Comparison of ENCODE assay signal across 17 cellular contexts in genomic region chr2:109727929-109728447, GRCh38.
DNase-seq lines count a peak whose midpoint lies in the region; ATAC-seq, FAIRE-seq and TF ChIP-seq lines count a peak whose summit lies in the region.
"Had no signal": no experiment of that assay in that cellular context is flagged by ENCODE, and none has a peak within 500 bp of the region (broad histone marks: within the 10 kb centered on the region; RNA-seq: fewer than 3 reads in every experiment).

No MANE protein-coding gene starts in this region.

- CTCF ChIA-PET in activated CD4-positive, alpha-beta T cell treated with anti-CD3 and anti-CD28 coated beads for 36 hours (lab: Charles Lee), result interaction anchor here (1.7 kb wide), 1 partner anchor 182 kb away, joined by 5 read pairs; no protein-coding TSS in a partner anchor

- H3K36me3 Mint-ChIP-seq in T-helper 2 cell treated with Interferon-gamma antibody and Interleukin-4, amounts not matched to agents 5 μg/mL and 100 μg/mL, for 36 hours (ENCODE audit: low read depth), result no peaks in the 10 kb centered on the region
- H3K36me3 Mint-ChIP-seq in osteocyte (ENCODE audit: unreplicated experiment), result peaks cover 2% of the 10 kb centered on the region
- no peaks in the 10 kb centered on the region for H3K36me3 Mint-ChIP-seq in activated CD4-positive, alpha-beta T cell treated with anti-CD3 and anti-CD28 coated beads for 36 hours (ENCODE audit: low read depth)
- H3K36me3 Mint-ChIP-seq: CD4-positive, CD25-positive, alpha-beta regulatory T cell had no signal

- ATAC-seq in upper lobe of right lung, result no peak
- no peak for ATAC-seq in activated CD4-positive, alpha-beta T cell treated with anti-CD3 and anti-CD28 coated beads for 36 hours

- H3K9me3 ChIP-seq in upper lobe of right lung, result no peaks in the 10 kb centered on the region
- H3K9me3 ChIP-seq: Peyer's patch had no signal

- POLR2A ChIA-PET in activated CD4-positive, alpha-beta T cell treated with anti-CD3 and anti-CD28 coated beads for 36 hours (lab: Charles Lee), result no interaction called here

- no peak for TF ChIP-seq CTCF in bronchial epithelial cell (IDR thresholded peaks at IDR 0.05; ENCODE audit: insufficient read depth, low read length, severe bottlenecking)
- no peak for TF ChIP-seq CTCF in osteocyte (IDR thresholded peaks at IDR 0.05)
- TF ChIP-seq CTCF in upper lobe of right lung (IDR thresholded peaks at IDR 0.05), result no peak

- H3K9me3 Mint-ChIP-seq in T-helper 2 cell treated with Interferon-gamma antibody and Interleukin-4, amounts not matched to agents 5 μg/mL and 100 μg/mL, for 36 hours, result no peaks in the 10 kb centered on the region
- H3K9me3 Mint-ChIP-seq in osteocyte (ENCODE audit: unreplicated experiment), result no peaks in the 10 kb centered on the region
- no peaks in the 10 kb centered on the region for H3K9me3 Mint-ChIP-seq in activated CD4-positive, alpha-beta T cell treated with anti-CD3 and anti-CD28 coated beads for 36 hours (ENCODE audit: low read depth)

- FAIRE-seq in bronchial epithelial cell (lab: Jason Lieb, UNC), result peak; percentile 47

- intact Hi-C loops in upper lobe of right lung (cut with DNase I), result no loop called here
- intact Hi-C loops in posterior cingulate gyrus (cut with DNase I), result loop anchor here (10.0 kb wide), 1 partner anchor 183 kb away; no protein-coding TSS in a partner anchor
- intact Hi-C loops in activated CD4-positive, alpha-beta T cell treated with anti-CD3 and anti-CD28 coated beads for 36 hours (cut with DNase I, micrococcal nuclease), result no loop called here

- no peak overlapping the region for H3K4me3 ChIP-seq in bronchial epithelial cell (ENCODE audit: low read depth, low read length)
- no peak overlapping the region for H3K4me3 ChIP-seq in upper lobe of right lung
- H3K4me3 ChIP-seq: Peyer's patch had no signal

- peak; percentile 1 for DNase-seq in T-helper 2 cell treated with Interferon-gamma antibody and Interleukin-4, amounts not matched to agents 5 μg/mL and 100 μg/mL, for 36 hours (ENCODE audit: low spot score)
- no peak for DNase-seq in bronchial epithelial cell (ENCODE audit: low read depth)
- DNase-seq in osteocyte (ENCODE audit: extremely low spot score, unreplicated experiment), result peak; percentile 54
- DNase-seq in upper lobe of right lung, result peak; percentile 13
- DNase-seq in posterior cingulate gyrus, result no peak
- no peak for DNase-seq in middle frontal gyrus (ENCODE audit: extremely low spot score, low spot score)
- no peak for DNase-seq in activated CD4-positive, alpha-beta T cell treated with anti-CD3 and anti-CD28 coated beads for 36 hours
- DNase-seq: CD4-positive, CD25-positive, alpha-beta regulatory T cell; EL; GF-D8; Kasumi-1; NCI-H1694; NCI-H2081; NCI-H2171; NCI-H345; NCI-H774 had no signal

- no peaks in the 10 kb centered on the region for H3K27me3 Mint-ChIP-seq in T-helper 2 cell treated with Interferon-gamma antibody and Interleukin-4, amounts not matched to agents 5 μg/mL and 100 μg/mL, for 36 hours (ENCODE audit: low read depth)
- H3K27me3 Mint-ChIP-seq in osteocyte (ENCODE audit: unreplicated experiment), result peaks cover 26% of the 10 kb centered on the region
- H3K27me3 Mint-ChIP-seq in activated CD4-positive, alpha-beta T cell treated with anti-CD3 and anti-CD28 coated beads for 36 hours, result peaks cover 10% of the 10 kb centered on the region

- H3K4me3 Mint-ChIP-seq in T-helper 2 cell treated with Interferon-gamma antibody and Interleukin-4, amounts not matched to agents 5 μg/mL and 100 μg/mL, for 36 hours, result no peak overlapping the region
- no peak overlapping the region for H3K4me3 Mint-ChIP-seq in osteocyte (ENCODE audit: unreplicated experiment)
- no peak overlapping the region for H3K4me3 Mint-ChIP-seq in activated CD4-positive, alpha-beta T cell treated with anti-CD3 and anti-CD28 coated beads for 36 hours
- H3K4me3 Mint-ChIP-seq: CD4-positive, CD25-positive, alpha-beta regulatory T cell had no signal

- H3K4me1 Mint-ChIP-seq in T-helper 2 cell treated with Interferon-gamma antibody and Interleukin-4, amounts not matched to agents 5 μg/mL and 100 μg/mL, for 36 hours (ENCODE audit: low read depth), result no peaks in the 10 kb centered on the region
- peaks cover 3% of the 10 kb centered on the region for H3K4me1 Mint-ChIP-seq in osteocyte (ENCODE audit: unreplicated experiment)
- no peaks in the 10 kb centered on the region for H3K4me1 Mint-ChIP-seq in activated CD4-positive, alpha-beta T cell treated with anti-CD3 and anti-CD28 coated beads for 36 hours
- H3K4me1 Mint-ChIP-seq: CD4-positive, CD25-positive, alpha-beta regulatory T cell had no signal

- H3K4me1 ChIP-seq in upper lobe of right lung, result no peaks in the 10 kb centered on the region
- H3K4me1 ChIP-seq: Peyer's patch had no signal

- H3K27ac ChIP-seq in upper lobe of right lung, result no peak overlapping the region
- H3K27ac ChIP-seq: Peyer's patch had no signal

- H3K27me3 ChIP-seq in bronchial epithelial cell (ENCODE audit: control insufficient read depth, insufficient read depth, low read length) (no peaks in the 10 kb centered on the region), upper lobe of right lung (no peaks in the 10 kb centered on the region)
- H3K27me3 ChIP-seq: Peyer's patch had no signal

- H3K36me3 ChIP-seq in bronchial epithelial cell (ENCODE audit: control insufficient read depth, insufficient read depth, low read length) (no peaks in the 10 kb centered on the region), upper lobe of right lung (no peaks in the 10 kb centered on the region)
- H3K36me3 ChIP-seq: Peyer's patch had no signal

- H3K27ac Mint-ChIP-seq in T-helper 2 cell treated with Interferon-gamma antibody and Interleukin-4, amounts not matched to agents 5 μg/mL and 100 μg/mL, for 36 hours, result no peak overlapping the region
- H3K27ac Mint-ChIP-seq in osteocyte (ENCODE audit: unreplicated experiment), result no peak overlapping the region
- no peak overlapping the region for H3K27ac Mint-ChIP-seq in activated CD4-positive, alpha-beta T cell treated with anti-CD3 and anti-CD28 coated beads for 36 hours
- H3K27ac Mint-ChIP-seq: CD4-positive, CD25-positive, alpha-beta regulatory T cell had no signal

Comparison
In these comparisons a context has a peak if more than half of its experiments do, and no peak if none do; other contexts are left out.
1. DNase-seq: peak in T-helper 2 cell treated with Interferon-gamma antibody and Interleukin-4, amounts not matched to agents 5 μg/mL and 100 μg/mL, for 36 hours (single experiment), osteocyte (single experiment) and upper lobe of right lung (single experiment); none in bronchial epithelial cell (single experiment), posterior cingulate gyrus (0 of 10), middle frontal gyrus (single experiment) and activated CD4-positive, alpha-beta T cell treated with anti-CD3 and anti-CD28 coated beads for 36 hours (single experiment).